Comparison of ENCODE assay signal across 23 cellular contexts in genomic region chr2:239075918-239076727, GRCh38.
DNase-seq lines count a peak whose midpoint lies in the region; ATAC-seq and TF ChIP-seq lines count a peak whose summit lies in the region.
"Had no signal": no experiment of that assay in that cellular context is flagged by ENCODE, and none has a peak within 500 bp of the region (broad histone marks: within the 10 kb centered on the region; RNA-seq: fewer than 3 reads in every experiment).

No MANE protein-coding gene starts in this region.

- H3K9me3 ChIP-seq in heart right ventricle = peaks cover 0 to 4% (median 0%) of the 10 kb centered on the region in 11 donors
- H3K9me3 ChIP-seq: ascending aorta, right lobe of liver had no signal

- no peaks in the 10 kb centered on the region for H3K9me3 Mint-ChIP-seq in progenitor cell of endocrine pancreas (ENCODE audit: low read depth)
- H3K9me3 Mint-ChIP-seq: endodermal cell had no signal

- TF ChIP-seq CTCF in heart right ventricle (IDR thresholded peaks at IDR 0.05) = no peak
- no peak for TF ChIP-seq CTCF in progenitor cell of endocrine pancreas (IDR thresholded peaks at IDR 0.05; ENCODE audit: unreplicated experiment)

- WGBS in heart right ventricle, 2 donors = 75 to 85% methylated on average over 27 of the region's 27 CpGs

- H3K36me3 Mint-ChIP-seq in progenitor cell of endocrine pancreas (ENCODE audit: insufficient read depth) = peaks cover 15% of the 10 kb centered on the region

- peaks cover 0 to 13% (median 0%) of the 10 kb centered on the region in 9 donors for H3K4me1 ChIP-seq in heart right ventricle
- H3K4me1 ChIP-seq: ascending aorta, right lobe of liver had no signal

- H3K27ac ChIP-seq in heart right ventricle = no peak overlapping the region
- H3K27ac ChIP-seq: ascending aorta, HL-60, right lobe of liver, SK-N-MC had no signal

- H3K4me3 ChIP-seq in heart right ventricle = no peak overlapping the region
- H3K4me3 ChIP-seq: ascending aorta, right lobe of liver, SK-N-MC had no signal

- H3K4me3 Mint-ChIP-seq in progenitor cell of endocrine pancreas (ENCODE audit: low read depth) = no peak overlapping the region
- H3K4me3 Mint-ChIP-seq: activated CD8-positive, alpha-beta memory T cell treated with anti-CD3 and anti-CD28 coated beads, Interleukin-2, amount 10 ng/mL, durations not matched to agents 7 days and 5 days; endodermal cell had no signal

- peak overlapping the region; percentile 76 for H3K27ac Mint-ChIP-seq in progenitor cell of endocrine pancreas
- H3K27ac Mint-ChIP-seq: activated CD8-positive, alpha-beta memory T cell treated with anti-CD3 and anti-CD28 coated beads, Interleukin-2, amount 10 ng/mL, durations not matched to agents 7 days and 5 days; endodermal cell had no signal

- DNase-seq in DMS153 treated with DMSO at 0.1 percent for 48 hours (lab: John Stamatoyannopoulos, UW; ENCODE audit: unreplicated experiment) = peak; percentile 13
- DNase-seq in NCI-H526 treated with DMSO at 0.1 percent for 48 hours (lab: John Stamatoyannopoulos, UW) = peak; percentile 75
- DNase-seq in heart right ventricle = peak; percentile 34 to 62
- no peak for DNase-seq in progenitor cell of endocrine pancreas (ENCODE audit: low spot score, unreplicated experiment)
- DNase-seq in NK-92 treated with Interleukin-12 subunit alpha and Interleukin-12 subunit beta, amount 100 ng/mL, for 24 hours (lab: John Stamatoyannopoulos, UW) = no peak
- DNase-seq: activated CD8-positive, alpha-beta memory T cell treated with anti-CD3 and anti-CD28 coated beads, Interleukin-2, amount 10 ng/mL, durations not matched to agents 7 days and 5 days; activated effector memory CD4-positive, alpha-beta T cell treated with Interleukin-2 at 50 U/mL for 16 hours; endodermal cell; IMR-90; kidney glomerular epithelial cell; MM.1S; NCI-H1694; NCI-H510A; OCI-M1; stimulated activated CD4-positive, alpha-beta T cell treated with anti-CD3 and anti-CD28 coated beads, Interleukin-2, amount 100 ng/mL, for 24 hours had no signal

- H3K27me3 ChIP-seq in heart right ventricle = no peaks in the 10 kb centered on the region
- H3K27me3 ChIP-seq: ascending aorta, right lobe of liver had no signal

- no peaks in the 10 kb centered on the region for H3K4me1 Mint-ChIP-seq in progenitor cell of endocrine pancreas (ENCODE audit: low read depth)
- H3K4me1 Mint-ChIP-seq: activated CD8-positive, alpha-beta memory T cell treated with anti-CD3 and anti-CD28 coated beads, Interleukin-2, amount 10 ng/mL, durations not matched to agents 7 days and 5 days; endodermal cell had no signal

- H3K36me3 ChIP-seq in heart right ventricle = peaks cover 0 to 97% (median 17%) of the 10 kb centered on the region in 9 donors

- no peaks in the 10 kb centered on the region for H3K27me3 Mint-ChIP-seq in progenitor cell of endocrine pancreas
- H3K27me3 Mint-ChIP-seq: activated CD8-positive, alpha-beta memory T cell treated with anti-CD3 and anti-CD28 coated beads, Interleukin-2, amount 10 ng/mL, durations not matched to agents 7 days and 5 days had no signal

- ATAC-seq in heart right ventricle = peak in 7 of 8 donors; percentile 7 to 61 (median 38)
- no peak for ATAC-seq in HG03469 (IDR thresholded peaks at IDR 0.05; ENCODE audit: unreplicated experiment)
- no peak for ATAC-seq in HG03520 (IDR thresholded peaks at IDR 0.05; ENCODE audit: unreplicated experiment)
- ATAC-seq in HG03442 (IDR thresholded peaks at IDR 0.05; ENCODE audit: unreplicated experiment) = no peak
- ATAC-seq: activated CD4-positive, CD25-positive, alpha-beta regulatory T cell treated with anti-CD3 and anti-CD28 coated beads, Interleukin-2, amount 50 U/mL, for 24 hours; activated CD8-positive, alpha-beta memory T cell treated with anti-CD3 and anti-CD28 coated beads, Interleukin-2, amount 10 ng/mL, durations not matched to agents 7 days and 5 days; right lobe of liver had no signal

- intact Hi-C loops in heart right ventricle (cut with DNase I) = no loop called here

Comparison
In these comparisons a context has a peak if more than half of its experiments do, and no peak if none do; other contexts are left out.
1. DNase-seq: peak in DMS153 treated with DMSO at 0.1 percent for 48 hours (single experiment), NCI-H526 treated with DMSO at 0.1 percent for 48 hours (single experiment) and heart right ventricle (2 of 2); none in progenitor cell of endocrine pancreas (single experiment) and NK-92 treated with Interleukin-12 subunit alpha and Interleukin-12 subunit beta, amount 100 ng/mL, for 24 hours (single experiment).
2. ATAC-seq: peak in heart right ventricle (7 of 8); none in HG03469 (single experiment), HG03520 (single experiment) and HG03442 (single experiment).